In genomic region chr7:24885305-24885704, GRCh38 we compare ENCODE assay signal across 20 cellular contexts.
DNase-seq lines count a peak whose midpoint lies in the region; ATAC-seq, FAIRE-seq and TF ChIP-seq lines count a peak whose summit lies in the region.
"Had no signal": no experiment of that assay in that cellular context is flagged by ENCODE, and none has a peak within 500 bp of the region (broad histone marks: within the 10 kb centered on the region; RNA-seq: fewer than 3 reads in every experiment).

No MANE protein-coding gene starts in this region.

- in situ Hi-C loops in KBM-7 (cut with MboI; ENCODE audit: low pct_unique_long_range_greater_than_20kb, low sequenced_read_pairs): no loop called here

- TF ChIP-seq POLR2A in H1 (IDR thresholded peaks at IDR 0.05; ENCODE audit: control extremely low read depth in 1 of 2, low read depth in 2 of 2, low read length in 2 of 2) (no peak), uterus (IDR thresholded peaks at IDR 0.05) (no peak)

- H3K36me3 ChIP-seq in BE2C (peaks cover 1% of the 10 kb centered on the region; the same call in 1 of the 2 replicates), GM23338 (ENCODE audit: insufficient read depth) (no peaks in the 10 kb centered on the region), H1 (ENCODE audit: control insufficient read depth in 2 of 4, insufficient read depth in 4 of 4, low read length in 3 of 4) (no peaks in the 10 kb centered on the region), uterus (no peaks in the 10 kb centered on the region)
- H3K36me3 ChIP-seq: esophagus muscularis mucosa had no signal

- H3K9ac ChIP-seq in H1 (replicated peaks in 1 of 4; ENCODE audit: extremely low read depth in 1 of 4, low read depth in 3 of 4, low read length in 3 of 4): no peak overlapping the region

- DNase-seq in BE2C (no peak), GM23338 (ENCODE audit: low spot score) (no peak), NCI-H510A treated with DMSO at 0.1 percent for 48 hours (lab: John Stamatoyannopoulos, UW) (peak; percentile 82), H1 (ENCODE audit: low read depth in 1 of 2, low spot score in 2 of 2) (no peak), superior temporal gyrus (ENCODE audit: extremely low spot score) (no peak), uterus (no peak), KBM-7 (no peak)
- DNase-seq: activated CD4-positive, alpha-beta T cell treated with anti-CD3 and anti-CD28 coated beads, Interleukin-2, amount 10 ng/mL, durations not matched to agents 7 days and 5 days; anterior cingulate cortex; H9; IMR-90; nucleus accumbens; Right ventricle myocardium superior; stimulated activated CD4-positive, alpha-beta T cell treated with anti-CD3 and anti-CD28 coated beads, Interleukin-4, amount 100 ng/mL, for 24 hours; T-helper 9 cell had no signal

- WGBS in H1 (ENCODE audit: extremely low coverage in 1 of 2, insufficient coverage in 1 of 2, insufficient read length in 1 of 2, insufficient replicate concordance in 2 of 2, low coverage in 1 of 2, low lambda C conversion rate in 2 of 2, missing lambda C conversion rate in 1 of 2), 2 experiments: 87% methylated on average over 2 of the region's 2 CpGs; no CpG with 5 or more reads in 1 of the 2 experiments

- no peak for FAIRE-seq in H1 (lab: Jason Lieb, UNC)

- H2AFZ ChIP-seq in GM23338 (no peak overlapping the region), H1 (ENCODE audit: low read length) (no peak overlapping the region)

- ATAC-seq in GM23338: peak; percentile 41; the same call in 2 of the 3 replicates
- ATAC-seq in GM19023 (IDR thresholded peaks at IDR 0.05; ENCODE audit: unreplicated experiment): no peak

- no peak overlapping the region for H2AK5ac ChIP-seq in H1 (ENCODE audit: low read depth, low read length)

- no peaks in the 10 kb centered on the region for H3K9me2 ChIP-seq in GM23338 (ENCODE audit: insufficient read depth)

- no peak overlapping the region for H3K18ac ChIP-seq in H1 (ENCODE audit: extremely low read depth, low read length)

- H4K20me1 ChIP-seq in GM23338 (replicated peaks; ENCODE audit: insufficient read depth) (no peaks in the 10 kb centered on the region), H1 (replicated peaks in 1 of 2; ENCODE audit: control insufficient read depth in 1 of 2, insufficient read depth in 2 of 2, low read length in 2 of 2) (no peaks in the 10 kb centered on the region)

- no peaks in the 10 kb centered on the region for H3K79me1 ChIP-seq in H1 (ENCODE audit: low read depth, low read length)

- no peak overlapping the region for H3K14ac ChIP-seq in H1 (ENCODE audit: insufficient read length)

- intact Hi-C loops in uterus (cut with DNase I; ENCODE audit: low total_unique reads): no loop called here

- H3K56ac ChIP-seq in H1 (replicated peaks; ENCODE audit: insufficient read length, low read depth, low read length): no peak overlapping the region

- no peak overlapping the region for H3K27ac Mint-ChIP-seq in GM23338
- H3K27ac Mint-ChIP-seq: activated CD4-positive, alpha-beta T cell treated with anti-CD3 and anti-CD28 coated beads, Interleukin-2, amount 10 ng/mL, durations not matched to agents 7 days and 5 days; mesothelial cell of epicardium; type B pancreatic cell had no signal

- H2BK20ac ChIP-seq in H1 (ENCODE audit: low read length): no peak overlapping the region

- H3F3A ChIP-seq in GM23338 (replicated peaks; ENCODE audit: low read depth): no peaks in the 10 kb centered on the region

- H4K91ac ChIP-seq in H1 (replicated peaks; ENCODE audit: insufficient read length, low read length): no peak overlapping the region

- H3K27me3 ChIP-seq in BE2C: no peaks in the 10 kb centered on the region
- H3K27me3 ChIP-seq in GM23338 (ENCODE audit: insufficient read depth): no peaks in the 10 kb centered on the region
- no peaks in the 10 kb centered on the region for H3K27me3 ChIP-seq in H1 (replicated peaks in 1 of 4; ENCODE audit: control insufficient read depth in 3 of 4, extremely low read depth in 1 of 4, insufficient read depth in 3 of 4, low read length in 3 of 4)
- H3K27me3 ChIP-seq in uterus: no peaks in the 10 kb centered on the region
- H3K27me3 ChIP-seq: esophagus muscularis mucosa had no signal

- H3K4me1 Mint-ChIP-seq in GM23338: peaks cover 24% of the 10 kb centered on the region

- TF ChIP-seq CTCF in BE2C (IDR thresholded peaks at IDR 0.05; ENCODE audit: low read depth, low read length): peak; percentile 11
- TF ChIP-seq CTCF in GM23338 (conservative IDR thresholded peaks at IDR 0.05; ENCODE audit: low read depth in 2 of 2): no peak
- TF ChIP-seq CTCF in H1 (IDR thresholded peaks at IDR 0.05; ENCODE audit: control extremely low read depth in 1 of 3, insufficient read depth in 1 of 3, low read depth in 1 of 3, low read length in 3 of 3): no peak
- TF ChIP-seq CTCF in uterus (IDR thresholded peaks at IDR 0.05): no peak

- no peak overlapping the region for H3K4me3 Mint-ChIP-seq in GM23338
- H3K4me3 Mint-ChIP-seq: activated CD4-positive, alpha-beta T cell treated with anti-CD3 and anti-CD28 coated beads, Interleukin-2, amount 10 ng/mL, durations not matched to agents 7 days and 5 days; H9; mesothelial cell of epicardium; type B pancreatic cell had no signal

- H3K27me3 Mint-ChIP-seq in GM23338 (ENCODE audit: insufficient read depth, low read depth, poor library complexity): peaks cover 5% of the 10 kb centered on the region
- H3K27me3 Mint-ChIP-seq: activated CD4-positive, alpha-beta T cell treated with anti-CD3 and anti-CD28 coated beads, Interleukin-2, amount 10 ng/mL, durations not matched to agents 7 days and 5 days; type B pancreatic cell had no signal

- H3K4me2 ChIP-seq in GM23338 (no peak overlapping the region), H1 (ENCODE audit: insufficient read depth in 1 of 2, low read depth in 2 of 2, low read length in 2 of 2) (no peak overlapping the region)

- POLR2A ChIA-PET in H1 (lab: Charles Lee; ENCODE audit: partially characterized antibody): no interaction called here

- no peak overlapping the region for H4K8ac ChIP-seq in H1 (ENCODE audit: extremely low read depth, insufficient read depth, low read length)

- H3K4me1 ChIP-seq in BE2C (peaks cover 4% of the 10 kb centered on the region; the same call in 1 of the 2 replicates), GM23338 (ENCODE audit: insufficient read depth) (peaks cover 19% of the 10 kb centered on the region; the same call in 1 of the 2 replicates), H1 (replicated peaks in 1 of 4; ENCODE audit: control insufficient read depth in 3 of 4, insufficient read depth in 4 of 4, low read length in 3 of 4) (peaks cover 0 to 4% (median 2%) of the 10 kb centered on the region in 4 experiments; a peak in 1 of 7 replicates), uterus (no peaks in the 10 kb centered on the region)

- no peaks in the 10 kb centered on the region for H3K9me3 Mint-ChIP-seq in GM23338
- H3K9me3 Mint-ChIP-seq: activated CD4-positive, alpha-beta T cell treated with anti-CD3 and anti-CD28 coated beads, Interleukin-2, amount 10 ng/mL, durations not matched to agents 7 days and 5 days; H9; mesothelial cell of epicardium; type B pancreatic cell had no signal

- H3K9me3 ChIP-seq in BE2C: no peaks in the 10 kb centered on the region
- H3K9me3 ChIP-seq in H1 (ENCODE audit: insufficient read depth in 2 of 2, low read depth in 1 of 2, low read length in 1 of 2): no peaks in the 10 kb centered on the region
- no peaks in the 10 kb centered on the region for H3K9me3 ChIP-seq in uterus
- H3K9me3 ChIP-seq: esophagus muscularis mucosa had no signal

- H3K4ac ChIP-seq in H1 (replicated peaks; ENCODE audit: insufficient read length, low read depth, low read length): no peak overlapping the region

- H3K23ac ChIP-seq in H1 (ENCODE audit: insufficient read length): no peak overlapping the region

- no peaks in the 10 kb centered on the region for H3K79me2 ChIP-seq in GM23338 (replicated peaks; ENCODE audit: insufficient read depth)
- no peaks in the 10 kb centered on the region for H3K79me2 ChIP-seq in H1 (ENCODE audit: control insufficient read depth in 1 of 2, insufficient read depth in 2 of 2, low read length in 2 of 2)

- no peak for TF ChIP-seq EP300 in H1 (IDR thresholded peaks at IDR 0.05; ENCODE audit: borderline replicate concordance in 1 of 2, low read depth in 2 of 2, low read length in 2 of 2)

- H2BK15ac ChIP-seq in H1 (ENCODE audit: low read length): no peak overlapping the region

- no peaks in the 10 kb centered on the region for H3K36me3 Mint-ChIP-seq in GM23338 (ENCODE audit: low read depth)
- H3K36me3 Mint-ChIP-seq: mesothelial cell of epicardium, type B pancreatic cell had no signal

- H3K27ac ChIP-seq in GM23338 (ENCODE audit: low read depth): no peak overlapping the region
- no peak overlapping the region for H3K27ac ChIP-seq in H1 (ENCODE audit: low read depth, low read length)
- H3K27ac ChIP-seq in uterus: no peak overlapping the region
- H3K27ac ChIP-seq: coronary artery, esophagus muscularis mucosa had no signal

- H2BK5ac ChIP-seq in H1 (ENCODE audit: low read depth, low read length): no peak overlapping the region

- CTCF ChIA-PET in H1 (lab: Charles Lee; ENCODE audit: partially characterized antibody): interaction anchor here (1.1 to 3.8 kb wide), 2 partner anchors 9 to 181 kb away, joined by 3 to 25 read pairs; no protein-coding TSS in a partner anchor

- no peak overlapping the region for H4K5ac ChIP-seq in H1 (ENCODE audit: insufficient read length, low read depth, low read length)

- H3K23me2 ChIP-seq in H1 (ENCODE audit: low read depth, low read length): no peaks in the 10 kb centered on the region

- H2BK120ac ChIP-seq in H1 (replicated peaks; ENCODE audit: low read depth, low read length): no peak overlapping the region

- no peak for TF ChIP-seq RAD21 in H1 (IDR thresholded peaks at IDR 0.05 in 1 of 2, conservative IDR thresholded peaks at IDR 0.05 in 1 of 2; ENCODE audit: low read depth in 2 of 2, low read length in 2 of 2)

- H2BK12ac ChIP-seq in H1 (ENCODE audit: low read depth, low read length): no peak overlapping the region

- H3K4me3 ChIP-seq in BE2C (ENCODE audit: low read depth, low read length) (no peak overlapping the region), GM23338 (no peak overlapping the region), H1 (ENCODE audit: extremely low read depth in 1 of 4, insufficient read depth in 2 of 4, low read depth in 3 of 4, low read length in 4 of 4) (no peak overlapping the region), uterus (no peak overlapping the region)
- H3K4me3 ChIP-seq: coronary artery, esophagus muscularis mucosa had no signal

TF ChIP-seq in GM23338, 12 proteins besides CTCF, POLR2A, EP300 and RAD21 (continues in another document):
- no peak for TF ChIP-seq STAT1 (IDR thresholded peaks at IDR 0.05; ENCODE audit: unreplicated experiment)
- no peak for TF ChIP-seq EZH2phosphoT487 (IDR thresholded peaks at IDR 0.05; ENCODE audit: unreplicated experiment)
- no peak for TF ChIP-seq CREB1 (CRISPR knock-in tag; IDR thresholded peaks at IDR 0.05; ENCODE audit: low read depth)
- TF ChIP-seq ZNF331 (CRISPR knock-in tag; IDR thresholded peaks at IDR 0.05; ENCODE audit: low read depth): no peak

TF ChIP-seq in H1, 55 proteins besides CTCF, POLR2A, EP300 and RAD21:
- TF ChIP-seq CEBPB (IDR thresholded peaks at IDR 0.05; ENCODE audit: low read depth, low read length): peak; percentile 50; the same call in 1 of the 2 replicates
- TF ChIP-seq SIX5 (IDR thresholded peaks at IDR 0.05; ENCODE audit: low read depth, low read length): no peak
